In the genomic region with DNA sequence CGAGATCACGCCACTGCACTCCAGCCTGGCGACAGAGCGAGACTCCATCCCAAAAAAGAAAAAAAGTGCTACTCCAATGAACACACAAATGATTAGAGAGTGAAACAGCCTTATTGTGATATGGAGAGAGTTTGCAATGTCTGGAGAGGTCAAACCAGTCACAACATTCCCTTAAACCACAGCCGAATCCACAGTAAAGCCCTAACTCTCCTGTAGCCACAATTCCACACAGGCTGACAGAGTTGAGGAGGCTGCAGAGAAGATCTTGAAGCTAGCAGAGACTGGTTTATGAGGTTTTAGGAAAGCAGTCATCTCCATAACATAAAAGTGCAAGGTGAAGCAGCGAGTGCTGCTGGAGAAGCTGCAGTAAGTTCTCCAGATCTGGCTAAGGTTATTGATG, we compare ENCODE assay signal across 24 cellular contexts. TPM values are rescaled to one million over a fixed set of nuclear protein-coding genes. Genes with fewer than 3 reads are reported as not detected.
A peak's percentile ranks its signal among the peaks of the same experiment; 100 is the strongest.
DNase-seq lines count a peak whose midpoint lies in the region; ATAC-seq and TF ChIP-seq lines count a peak whose summit lies in the region.
"Had no signal": no experiment of that assay in that cellular context is flagged by ENCODE, and none has a peak within 500 bp of the region (broad histone marks: within the 10 kb centered on the region; RNA-seq: fewer than 3 reads in every experiment).

No MANE protein-coding gene starts in this region.

- ATAC-seq in CD4-positive, CD25-positive, alpha-beta regulatory T cell (ENCODE audit: low read depth in 2 of 2), result no peak
- no peak for ATAC-seq in HG03196 (IDR thresholded peaks at IDR 0.05; ENCODE audit: unreplicated experiment)
- ATAC-seq: effector memory CD8-positive, alpha-beta T cell; GM23338; right cardiac atrium had no signal

- peaks cover 48% of the 10 kb centered on the region for H3K36me3 Mint-ChIP-seq in activated CD4-positive, alpha-beta T cell treated with anti-CD3 and anti-CD28 coated beads, Interleukin-2, amount 10 ng/mL, durations not matched to agents 7 days and 5 days (ENCODE audit: low read depth)
- H3K36me3 Mint-ChIP-seq in CD4-positive, CD25-positive, alpha-beta regulatory T cell, result peaks cover 15% of the 10 kb centered on the region

- TF ChIP-seq CTCF in RWPE1 (conservative IDR thresholded peaks at IDR 0.05; ENCODE audit: low read depth), result no peak
- no peak for TF ChIP-seq CTCF in esophagus muscularis mucosa (IDR thresholded peaks at IDR 0.05)

- H3K4me1 Mint-ChIP-seq in activated CD4-positive, alpha-beta T cell treated with anti-CD3 and anti-CD28 coated beads, Interleukin-2, amount 10 ng/mL, durations not matched to agents 7 days and 5 days, result peaks cover 35% of the 10 kb centered on the region
- peaks cover 8 to 46% (median 21%) of the 10 kb centered on the region in 4 donors for H3K4me1 Mint-ChIP-seq in CD4-positive, CD25-positive, alpha-beta regulatory T cell

- no peaks in the 10 kb centered on the region for H3K9me3 ChIP-seq in CD4-positive, CD25-positive, alpha-beta regulatory T cell (ENCODE audit: control insufficient read depth in 2 of 2, low read length in 2 of 2)
- no peaks in the 10 kb centered on the region for H3K9me3 ChIP-seq in esophagus muscularis mucosa
- H3K9me3 ChIP-seq: left ventricle myocardium inferior, stomach had no signal

- TF ChIP-seq POLR2A in esophagus muscularis mucosa (IDR thresholded peaks at IDR 0.05; ENCODE audit: low read depth), result no peak

- intact Hi-C loops in esophagus muscularis mucosa (cut with DNase I), result no loop called here

- no peak for TF ChIP-seq EP300 in esophagus muscularis mucosa (IDR thresholded peaks at IDR 0.05)

- H3K9me3 Mint-ChIP-seq in activated CD4-positive, alpha-beta T cell treated with anti-CD3 and anti-CD28 coated beads, Interleukin-2, amount 10 ng/mL, durations not matched to agents 7 days and 5 days, result no peaks in the 10 kb centered on the region
- H3K9me3 Mint-ChIP-seq in CD4-positive, CD25-positive, alpha-beta regulatory T cell, result no peaks in the 10 kb centered on the region
- H3K9me3 Mint-ChIP-seq: effector memory CD8-positive, alpha-beta T cell had no signal

- H3K27ac Mint-ChIP-seq in activated CD4-positive, alpha-beta T cell treated with anti-CD3 and anti-CD28 coated beads, Interleukin-2, amount 10 ng/mL, durations not matched to agents 7 days and 5 days, result no peak overlapping the region
- peak overlapping the region in 1 of 3 donors; percentile 58 for H3K27ac Mint-ChIP-seq in CD4-positive, CD25-positive, alpha-beta regulatory T cell
- H3K27ac Mint-ChIP-seq: GM23338 had no signal

- WGBS in esophagus muscularis mucosa, result 96% methylated on average over 6 of the region's 6 CpGs

- CTCF ChIA-PET in activated CD4-positive, alpha-beta T cell treated with anti-CD3 and anti-CD28 coated beads, Interleukin-2, amount 10 ng/mL, durations not matched to agents 7 days and 5 days (lab: Charles Lee), result interaction anchor here (0.6 to 1.2 kb wide), 4 partner anchors 31 to 261 kb away, joined by 3 to 4 read pairs (median 4); no protein-coding TSS in a partner anchor
- CTCF ChIA-PET in RWPE1 (lab: Yijun Ruan, JAX), result no interaction called here

- peaks cover 67% of the 10 kb centered on the region for H3K4me1 ChIP-seq in CD4-positive, CD25-positive, alpha-beta regulatory T cell (ENCODE audit: control insufficient read depth, insufficient read depth, low read length, poor library complexity, severe bottlenecking)
- peaks cover 20 to 39% (median 27%) of the 10 kb centered on the region in 4 donors for H3K4me1 ChIP-seq in esophagus muscularis mucosa

- peak overlapping the region; percentile 11 for H3K4me3 ChIP-seq in CD4-positive, CD25-positive, alpha-beta regulatory T cell (ENCODE audit: low read depth, low read length)
- no peak overlapping the region for H3K4me3 ChIP-seq in esophagus muscularis mucosa
- H3K4me3 ChIP-seq: GM23338, left ventricle myocardium inferior, smooth muscle cell, stomach had no signal

- POLR2A ChIA-PET in activated CD4-positive, alpha-beta T cell treated with anti-CD3 and anti-CD28 coated beads, Interleukin-2, amount 10 ng/mL, durations not matched to agents 7 days and 5 days (lab: Charles Lee), result no interaction called here
- POLR2A ChIA-PET in RWPE1 (lab: Yijun Ruan, JAX; ENCODE audit: low non-redundant PET), result no interaction called here

- H3K27me3 ChIP-seq in CD4-positive, CD25-positive, alpha-beta regulatory T cell (ENCODE audit: control insufficient read depth, insufficient read depth, low read length), result no peaks in the 10 kb centered on the region
- no peaks in the 10 kb centered on the region for H3K27me3 ChIP-seq in esophagus muscularis mucosa
- H3K27me3 ChIP-seq: stomach had no signal

- no peaks in the 10 kb centered on the region for H3K27me3 Mint-ChIP-seq in activated CD4-positive, alpha-beta T cell treated with anti-CD3 and anti-CD28 coated beads, Interleukin-2, amount 10 ng/mL, durations not matched to agents 7 days and 5 days
- no peaks in the 10 kb centered on the region for H3K27me3 Mint-ChIP-seq in CD4-positive, CD25-positive, alpha-beta regulatory T cell
- H3K27me3 Mint-ChIP-seq: effector memory CD8-positive, alpha-beta T cell had no signal

- peak overlapping the region; percentile 25 for H3K4me3 Mint-ChIP-seq in activated CD4-positive, alpha-beta T cell treated with anti-CD3 and anti-CD28 coated beads, Interleukin-2, amount 10 ng/mL, durations not matched to agents 7 days and 5 days
- peak overlapping the region in 3 of 4 donors; percentile 36 to 56 (median 55) for H3K4me3 Mint-ChIP-seq in CD4-positive, CD25-positive, alpha-beta regulatory T cell
- H3K4me3 Mint-ChIP-seq: GM23338 had no signal

- DNase-seq in activated CD4-positive, alpha-beta T cell treated with anti-CD3 and anti-CD28 coated beads, Interleukin-2, amount 10 ng/mL, durations not matched to agents 7 days and 5 days, result no peak
- no peak for DNase-seq in activated CD4-positive, alpha-beta T cell treated with anti-CD3 and anti-CD28 coated beads for 4 hours
- DNase-seq in CD4-positive, CD25-positive, alpha-beta regulatory T cell, result no peak
- DNase-seq in RWPE1 (ENCODE audit: low spot score), result no peak
- peak; percentile 41 for DNase-seq in astrocyte of the hippocampus (ENCODE audit: low read depth, low spot score)
- no peak for DNase-seq in mucosa of gallbladder (ENCODE audit: low spot score)
- DNase-seq in esophagus muscularis mucosa (ENCODE audit: extremely low spot score), result no peak
- DNase-seq: central memory CD4-positive, alpha-beta T cell; effector memory CD8-positive, alpha-beta T cell; EL; glutamatergic neuron; left ventricle myocardium inferior; mesenchymal stem cell; MV-4-11; NCI-H1436; NCI-H2081 treated with DMSO at 0.1 percent for 48 hours; NCI-H345; posterior cingulate gyrus; SHP77; stomach had no signal

- H3K36me3 ChIP-seq in CD4-positive, CD25-positive, alpha-beta regulatory T cell (ENCODE audit: control insufficient read depth, insufficient read depth, low read length), result peaks cover 37% of the 10 kb centered on the region
- peaks cover 4 to 57% (median 36%) of the 10 kb centered on the region in 4 donors for H3K36me3 ChIP-seq in esophagus muscularis mucosa

- H3K27ac ChIP-seq in CD4-positive, CD25-positive, alpha-beta regulatory T cell (ENCODE audit: insufficient read depth, low read length, poor library complexity, severe bottlenecking), result no peak overlapping the region
- H3K27ac ChIP-seq in RWPE1 (peak overlapping the region; percentile 14; the same call in 1 of the 2 replicates), esophagus muscularis mucosa (replicated peaks in 1 of 4) (no peak overlapping the region)
- H3K27ac ChIP-seq: left ventricle myocardium inferior, stomach had no signal

RNA-seq across cellular contexts. Expression of a gene that starts 6.7 kb away (rescaled TPM):
- 100 to 1,000 TPM; 579 to 602 TPM for total RNA-seq in activated CD4-positive, alpha-beta T cell treated with anti-CD3 and anti-CD28 coated beads, Interleukin-2, amount 10 ng/mL, durations not matched to agents 7 days and 5 days
- 666 TPM for total RNA-seq in CD4-positive, CD25-positive, alpha-beta regulatory T cell
- polyA plus RNA-seq in CD4-positive, CD25-positive, alpha-beta regulatory T cell, result 10 to 100 TPM; 27.6 to 33.7 (median 31.2) TPM
- total RNA-seq in mucosa of gallbladder (147 TPM), esophagus muscularis mucosa (10 to 100 TPM; 55.8 to 85.7 (median 75.9) TPM)

RNA-seq across cellular contexts. Expression of a gene that starts 47.2 kb away (rescaled TPM):
- total RNA-seq in activated CD4-positive, alpha-beta T cell treated with anti-CD3 and anti-CD28 coated beads, Interleukin-2, amount 10 ng/mL, durations not matched to agents 7 days and 5 days, result 1 to 10 TPM; 5.9 to 6.1 TPM
- 75.9 TPM for total RNA-seq in CD4-positive, CD25-positive, alpha-beta regulatory T cell
- 10 to 100 TPM in 1 of 4 donors, 1 to 10 TPM in 3; 7.7 to 10.2 (median 8.1) TPM for polyA plus RNA-seq in CD4-positive, CD25-positive, alpha-beta regulatory T cell
- total RNA-seq in mucosa of gallbladder, result 16.3 TPM
- total RNA-seq in esophagus muscularis mucosa, result 10 to 100 TPM; 11.3 to 13.8 (median 12.7) TPM

RNA-seq across cellular contexts. Expression of a gene that starts 47.3 kb away (rescaled TPM):
- total RNA-seq in activated CD4-positive, alpha-beta T cell treated with anti-CD3 and anti-CD28 coated beads, Interleukin-2, amount 10 ng/mL, durations not matched to agents 7 days and 5 days, result 10 to 100 TPM; 31.5 to 34.3 TPM
- 138 TPM for total RNA-seq in CD4-positive, CD25-positive, alpha-beta regulatory T cell
- polyA plus RNA-seq in CD4-positive, CD25-positive, alpha-beta regulatory T cell, result 10 to 100 TPM; 43.8 to 48.4 (median 46.7) TPM
- total RNA-seq in mucosa of gallbladder, result 64.8 TPM
- 10 to 100 TPM; 12.9 to 24.4 (median 21.3) TPM for total RNA-seq in esophagus muscularis mucosa
